ENCODE assay signal across 20 cellular contexts in genomic region chr11:25211635-25212251, GRCh38.
A peak's percentile ranks its signal among the peaks of the same experiment; 100 is the strongest.
DNase-seq lines count a peak whose midpoint lies in the region; ATAC-seq and TF ChIP-seq lines count a peak whose summit lies in the region.
"Had no signal": no experiment of that assay in that cellular context is flagged by ENCODE, and none has a peak within 500 bp of the region (broad histone marks: within the 10 kb centered on the region; RNA-seq: fewer than 3 reads in every experiment).

No MANE protein-coding gene starts in this region.

- no peak overlapping the region for H3K18ac ChIP-seq in trophoblast cell (ENCODE audit: low read length)

- H3K4me3 ChIP-seq in RWPE2 (ENCODE audit: severe bottlenecking): no peak overlapping the region
- H3K4me3 ChIP-seq in trophoblast cell (ENCODE audit: low read depth, low read length): no peak overlapping the region
- no peak overlapping the region for H3K4me3 ChIP-seq in spleen
- H3K4me3 ChIP-seq: K562 had no signal

- no peak overlapping the region for H4K91ac ChIP-seq in trophoblast cell (ENCODE audit: low read depth, low read length)

- no peak overlapping the region for H2BK5ac ChIP-seq in trophoblast cell (ENCODE audit: low read depth, low read length, poor library complexity)

- no peak overlapping the region for H2BK120ac ChIP-seq in trophoblast cell (ENCODE audit: insufficient read depth, low read length, poor library complexity)

- H2AK5ac ChIP-seq in trophoblast cell (ENCODE audit: low read length): no peak overlapping the region

- H3K27me3 ChIP-seq in RWPE2 (ENCODE audit: insufficient read depth, poor library complexity, severe bottlenecking) (no peaks in the 10 kb centered on the region), trophoblast cell (ENCODE audit: insufficient read depth, low read length) (no peaks in the 10 kb centered on the region), spleen (replicated peaks in 1 of 7) (no peaks in the 10 kb centered on the region)

- H3K36me3 ChIP-seq in RWPE2 (ENCODE audit: low read depth) (no peaks in the 10 kb centered on the region), trophoblast cell (ENCODE audit: control insufficient read depth in 1 of 2, insufficient read depth in 2 of 2, low read length in 2 of 2) (no peaks in the 10 kb centered on the region), spleen (no peaks in the 10 kb centered on the region)

- H3K9me3 Mint-ChIP-seq in chondrocyte (ENCODE audit: low read depth) (peaks cover 14% of the 10 kb centered on the region), nephron progenitor cell (peaks cover 4% of the 10 kb centered on the region)

- H3K79me2 ChIP-seq in trophoblast cell (ENCODE audit: control insufficient read depth, insufficient read depth, low read length, poor library complexity): no peaks in the 10 kb centered on the region

- peaks cover 2% of the 10 kb centered on the region for H3K36me3 Mint-ChIP-seq in chondrocyte (ENCODE audit: low read depth)
- H3K36me3 Mint-ChIP-seq in nephron progenitor cell (ENCODE audit: low read depth): no peaks in the 10 kb centered on the region

- H3K9ac ChIP-seq in trophoblast cell (ENCODE audit: low read length): no peak overlapping the region

- H3K4me2 ChIP-seq in trophoblast cell (ENCODE audit: low read length): no peak overlapping the region

- H3K27me3 Mint-ChIP-seq in chondrocyte (ENCODE audit: low read depth) (no peaks in the 10 kb centered on the region), nephron progenitor cell (ENCODE audit: low read depth, poor library complexity) (peaks cover 2% of the 10 kb centered on the region)
- H3K27me3 Mint-ChIP-seq: CD4-positive, alpha-beta T cell had no signal

- H3K27ac ChIP-seq in RWPE2 (ENCODE audit: poor library complexity, severe bottlenecking) (no peak overlapping the region), trophoblast cell (ENCODE audit: low read depth, low read length) (no peak overlapping the region), spleen (no peak overlapping the region)
- H3K27ac ChIP-seq: HL-60 had no signal

- no peak overlapping the region for H3K4ac ChIP-seq in trophoblast cell (ENCODE audit: low read depth, low read length)

- H3K4me3 Mint-ChIP-seq in chondrocyte (ENCODE audit: unreplicated experiment) (no peak overlapping the region), nephron progenitor cell (no peak overlapping the region)
- H3K4me3 Mint-ChIP-seq: CD4-positive, alpha-beta T cell; H9 had no signal

- WGBS in trophoblast cell (ENCODE audit: extremely low coverage, insufficient coverage, insufficient read length): no CpG with 5 or more reads among the region's 3 CpGs
- 72 to 94% (median 88%) methylated on average over 3 of the region's 3 CpGs for WGBS in spleen, 5 donors

- peak; percentile 92 for ATAC-seq in RWPE2 (ENCODE audit: low read depth)
- no peak for ATAC-seq in Right ventricle myocardium inferior
- ATAC-seq: K562 had no signal

- intact Hi-C loops in Right ventricle myocardium inferior (cut with DNase I): no loop called here
- intact Hi-C loops in spleen (cut with DNase I; ENCODE audit: low total_unique reads): no loop called here

- H3K9me3 ChIP-seq in RWPE2 (ENCODE audit: severe bottlenecking) (no peaks in the 10 kb centered on the region), trophoblast cell (ENCODE audit: insufficient read depth, low read depth, low read length) (no peaks in the 10 kb centered on the region), spleen (peaks cover 0 to 33% (median 16%) of the 10 kb centered on the region in 8 donors)

- H4K12ac ChIP-seq in trophoblast cell (ENCODE audit: low read depth, low read length): no peak overlapping the region

- TF ChIP-seq CTCF in RWPE2 (IDR thresholded peaks at IDR 0.05; ENCODE audit: poor library complexity, severe bottlenecking) (no peak), chondrocyte (IDR thresholded peaks at IDR 0.05) (no peak), nephron progenitor cell (IDR thresholded peaks at IDR 0.05) (no peak), spleen (IDR thresholded peaks at IDR 0.05 in 8 of 11, conservative IDR thresholded peaks at IDR 0.05 in 3 of 11) (no peak)

- no peaks in the 10 kb centered on the region for H3K79me1 ChIP-seq in trophoblast cell (ENCODE audit: low read length)

- H3K23ac ChIP-seq in trophoblast cell (ENCODE audit: low read length): no peak overlapping the region

- no peak overlapping the region for H3K14ac ChIP-seq in trophoblast cell (ENCODE audit: low read length)

- DNase-seq in HPDE6-E6E7 (ENCODE audit: extremely low spot score) (peak; percentile 34), RWPE2 (ENCODE audit: low spot score) (peak; percentile 45), chondrocyte (ENCODE audit: low spot score) (peak; percentile 19), trophoblast cell (peak; percentile 32 to 53), nephron progenitor cell (no peak), Right ventricle myocardium inferior (ENCODE audit: missing footprints) (no peak), spleen (no peak)
- no peak for DNase-seq in activated CD4-positive, CD25-positive, alpha-beta regulatory T cell (lab: John Stamatoyannopoulos, UW)
- DNase-seq: ACHN; AML-193; CD4-positive, alpha-beta T cell; DMS53; H9; NCI-H1048; NCI-H2107; NCI-H2227 treated with DMSO at 0.1 percent for 48 hours; NCI-H526 treated with DMSO at 0.1 percent for 48 hours; RPMI8226 had no signal

- H3K4me1 Mint-ChIP-seq in chondrocyte (ENCODE audit: low read depth) (no peaks in the 10 kb centered on the region), nephron progenitor cell (no peaks in the 10 kb centered on the region)
- H3K4me1 Mint-ChIP-seq: H9 had no signal

- no peak overlapping the region for H2AFZ ChIP-seq in trophoblast cell (ENCODE audit: insufficient read depth, low read length, poor library complexity)

- no peak overlapping the region for H2BK12ac ChIP-seq in trophoblast cell (ENCODE audit: low read length)

- no peak for TF ChIP-seq POLR2A in spleen (IDR thresholded peaks at IDR 0.05)

- no peaks in the 10 kb centered on the region for H3K4me1 ChIP-seq in RWPE2 (ENCODE audit: insufficient read depth, poor library complexity, severe bottlenecking)
- H3K4me1 ChIP-seq in trophoblast cell (ENCODE audit: control insufficient read depth in 1 of 2, insufficient read depth in 2 of 2, low read length in 2 of 2): peaks cover 0 to 6% of the 10 kb centered on the region in 2 experiments
- no peaks in the 10 kb centered on the region for H3K4me1 ChIP-seq in spleen

- no peak overlapping the region for H3K27ac Mint-ChIP-seq in chondrocyte (ENCODE audit: unreplicated experiment)
- no peak overlapping the region for H3K27ac Mint-ChIP-seq in nephron progenitor cell
- H3K27ac Mint-ChIP-seq: CD4-positive, alpha-beta T cell had no signal

- H4K8ac ChIP-seq in trophoblast cell (ENCODE audit: low read depth, low read length): no peak overlapping the region

Comparison
In these comparisons a context has a peak if more than half of its experiments do, and no peak if none do; other contexts are left out.
1. DNase-seq: peak in HPDE6-E6E7 (single experiment), RWPE2 (single experiment), chondrocyte (single experiment) and trophoblast cell (2 of 2); none in activated CD4-positive, CD25-positive, alpha-beta regulatory T cell (0 of 4), nephron progenitor cell (single experiment), Right ventricle myocardium inferior (single experiment) and spleen (single experiment).